17 cellular contexts compared by ENCODE assay signal in the genomic region with DNA sequence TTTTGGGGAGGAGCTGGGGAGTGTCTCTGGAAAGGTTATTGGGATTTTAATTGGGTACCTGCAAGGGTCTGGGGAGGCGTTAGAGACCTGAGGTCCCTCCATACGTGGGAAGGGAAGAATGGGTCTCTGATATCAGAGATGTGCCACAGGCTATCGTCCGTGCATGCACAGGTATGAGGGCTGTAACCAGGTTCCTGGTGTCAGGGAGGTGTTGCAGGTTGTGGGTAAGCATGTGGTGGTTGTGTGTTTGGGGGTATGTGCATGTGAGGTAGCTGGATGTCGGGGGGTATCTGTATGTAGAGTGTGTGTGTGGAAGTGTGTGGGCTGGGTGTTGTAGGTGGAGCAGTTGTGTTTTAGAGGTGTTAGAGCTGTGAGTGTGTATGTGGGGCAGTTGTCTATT. TPM values are rescaled to one million over a fixed set of nuclear protein-coding genes. Genes with fewer than 3 reads are reported as not detected.
DNase-seq lines count a peak whose midpoint lies in the region; ATAC-seq, FAIRE-seq and TF ChIP-seq lines count a peak whose summit lies in the region.
"Had no signal": no experiment of that assay in that cellular context is flagged by ENCODE, and none has a peak within 500 bp of the region (broad histone marks: within the 10 kb centered on the region; RNA-seq: fewer than 3 reads in every experiment).

No MANE protein-coding gene starts in this region.

- DNase-seq in HepG2 (ENCODE audit: low spot score) = no peak
- DNase-seq in right lobe of liver = no peak
- DNase-seq in central memory CD8-positive, alpha-beta T cell (ENCODE audit: low spot score in 2 of 2) = no peak
- DNase-seq in neuronal stem cell (ENCODE audit: low spot score) = no peak
- DNase-seq in vagina (ENCODE audit: extremely low spot score in 2 of 2) = no peak
- no peak for DNase-seq in activated CD4-positive, CD25-positive, alpha-beta regulatory T cell treated with anti-CD3 and anti-CD28 coated beads, Interleukin-2, amount 50 U/mL, for 72 hours
- no peak for DNase-seq in H9
- DNase-seq: activated naive CD4-positive, alpha-beta T cell treated with anti-CD3 and anti-CD28 coated beads, Interleukin-2, amount 50 U/mL, for 16 hours; cerebellar nuclear complex; mucosa of descending colon; NCI-H187; NCI-H510A treated with DMSO at 0.1 percent for 48 hours; posterior cingulate gyrus; stimulated activated CD4-positive, alpha-beta T cell treated with anti-CD3 and anti-CD28 coated beads, Interleukin-1b, Interleukin-23, amount 100 ng/mL, for 48 hours; transverse colon had no signal

- BruUV-seq in HepG2 (replicated peaks; lab: Mats Ljungman, UMichigan) = no TSS peak

- no peak overlapping the region for H4K5ac ChIP-seq in H9 (ENCODE audit: insufficient read length, low read depth, low read length)

- H3K23ac ChIP-seq in neuronal stem cell (ENCODE audit: low read depth, low read length, poor library complexity) (peak overlapping the region; percentile 1), H9 (ENCODE audit: insufficient read length, low read depth, low read length) (no peak overlapping the region)

- no peak overlapping the region for H2BK15ac ChIP-seq in neuronal stem cell (ENCODE audit: low read length)
- H2BK15ac ChIP-seq in H9 (ENCODE audit: low read depth, low read length) = no peak overlapping the region

- no peak overlapping the region for H3K4me3 ChIP-seq in HepG2 (replicated peaks in 1 of 3; ENCODE audit: insufficient read depth in 1 of 3, low read depth in 2 of 3, low read length in 3 of 3)
- H3K4me3 ChIP-seq in right lobe of liver = no peak overlapping the region
- H3K4me3 ChIP-seq in neuronal stem cell (ENCODE audit: low read length in 2 of 2) = no peak overlapping the region
- no peak overlapping the region for H3K4me3 ChIP-seq in vagina
- H3K4me3 ChIP-seq: mucosa of descending colon, transverse colon had no signal

- H3K27ac Mint-ChIP-seq in central memory CD8-positive, alpha-beta T cell (ENCODE audit: low read depth) = no peak overlapping the region
- H3K27ac Mint-ChIP-seq in H9 = no peak overlapping the region

- no peaks in the 10 kb centered on the region for H3K9me3 ChIP-seq in HepG2 (ENCODE audit: low read length)
- no peaks in the 10 kb centered on the region for H3K9me3 ChIP-seq in right lobe of liver
- H3K9me3 ChIP-seq in neuronal stem cell (replicated peaks in 1 of 2; ENCODE audit: control insufficient read depth in 2 of 2, insufficient read depth in 1 of 2, low read depth in 1 of 2, low read length in 2 of 2) = no peaks in the 10 kb centered on the region
- no peaks in the 10 kb centered on the region for H3K9me3 ChIP-seq in vagina
- no peaks in the 10 kb centered on the region for H3K9me3 ChIP-seq in H9 (ENCODE audit: control insufficient read depth, low read depth, low read length)
- H3K9me3 ChIP-seq: mucosa of descending colon, transverse colon had no signal

- WGBS in HepG2 (ENCODE audit: low lambda C conversion rate) = 97% methylated on average over 5 of the region's 5 CpGs
- 58% methylated on average over 4 of the region's 5 CpGs for WGBS in right lobe of liver (ENCODE audit: insufficient coverage, low coverage, low lambda C conversion rate, missing lambda C conversion rate)
- no CpG with 5 or more reads among the region's 5 CpGs for WGBS in neuronal stem cell (ENCODE audit: extremely low coverage in 2 of 2, insufficient read length in 2 of 2, insufficient replicate concordance in 1 of 2), 2 donors
- no CpG with 5 or more reads among the region's 5 CpGs for WGBS in H9 (ENCODE audit: extremely low coverage, insufficient read length, low lambda C conversion rate)

- no peak overlapping the region for H2BK20ac ChIP-seq in H9 (ENCODE audit: low read depth, low read length, poor library complexity, severe bottlenecking)

- no peaks in the 10 kb centered on the region for H3K23me2 ChIP-seq in H9 (ENCODE audit: insufficient read length, low read depth, low read length, poor library complexity, severe bottlenecking)

- TF ChIP-seq EP300 in HepG2 (IDR thresholded peaks at IDR 0.05; ENCODE audit: low read depth in 2 of 2, low read length in 2 of 2) (no peak), HepG2 (CRISPR knock-in tag; IDR thresholded peaks at IDR 0.05; ENCODE audit: borderline replicate concordance) (no peak)

- no peak overlapping the region for H3K18ac ChIP-seq in neuronal stem cell (ENCODE audit: low read length)
- no peak overlapping the region for H3K18ac ChIP-seq in H9 (ENCODE audit: insufficient read length, low read depth, low read length)

- peak overlapping the region; percentile 12 for H2AK5ac ChIP-seq in neuronal stem cell (ENCODE audit: low read depth, low read length)
- no peak overlapping the region for H2AK5ac ChIP-seq in H9 (ENCODE audit: insufficient read length, low read length)

- H3K4me3 Mint-ChIP-seq in central memory CD8-positive, alpha-beta T cell = no peak overlapping the region
- H3K4me3 Mint-ChIP-seq in H9 = no peak overlapping the region

- POLR2A ChIA-PET in HepG2 (lab: Yijun Ruan, JAX) = no interaction called here

- TF ChIP-seq POLR2A in HepG2 (IDR thresholded peaks at IDR 0.05; ENCODE audit: insufficient read depth in 1 of 2, low read depth in 2 of 2, low read length in 2 of 2) (no peak), right lobe of liver (IDR thresholded peaks at IDR 0.05) (no peak), vagina (IDR thresholded peaks at IDR 0.05) (no peak)

- H2BK120ac ChIP-seq in neuronal stem cell (ENCODE audit: low read depth, low read length) (no peak overlapping the region), H9 (ENCODE audit: low read depth, low read length, poor library complexity, severe bottlenecking) (no peak overlapping the region)

- H3K27me3 ChIP-seq in HepG2 (ENCODE audit: control insufficient read depth in 1 of 2, insufficient read depth in 2 of 2, low read length in 2 of 2) (no peaks in the 10 kb centered on the region), right lobe of liver (no peaks in the 10 kb centered on the region), neuronal stem cell (ENCODE audit: control insufficient read depth in 3 of 3, insufficient read depth in 3 of 3, low read depth in 1 of 3, low read length in 3 of 3) (no peaks in the 10 kb centered on the region), vagina (no peaks in the 10 kb centered on the region), H9 (ENCODE audit: insufficient read depth, low read length) (no peaks in the 10 kb centered on the region)
- H3K27me3 ChIP-seq: transverse colon had no signal

- TF ChIP-seq CTCF in HepG2 (CRISPR knock-in tag; IDR thresholded peaks at IDR 0.05) (no peak), right lobe of liver (IDR thresholded peaks at IDR 0.05) (no peak), vagina (IDR thresholded peaks at IDR 0.05) (no peak), H9 (conservative IDR thresholded peaks at IDR 0.05) (no peak)

- TF ChIP-seq RAD21 in HepG2 (CRISPR knock-in tag; IDR thresholded peaks at IDR 0.05) = no peak

- no peak overlapping the region for H4K8ac ChIP-seq in neuronal stem cell (ENCODE audit: low read depth, low read length)
- H4K8ac ChIP-seq in H9 (replicated peaks; ENCODE audit: insufficient read length, low read depth, low read length) = no peak overlapping the region

- no peak overlapping the region for H3K27ac ChIP-seq in HepG2 (ENCODE audit: extremely low read length, insufficient read depth, low read length)
- no peak overlapping the region for H3K27ac ChIP-seq in right lobe of liver
- H3K27ac ChIP-seq in neuronal stem cell (replicated peaks; ENCODE audit: low read length) = peak overlapping the region; percentile 20
- peak overlapping the region; percentile 97 for H3K27ac ChIP-seq in vagina
- no peak overlapping the region for H3K27ac ChIP-seq in H9 (ENCODE audit: insufficient read length, low read depth, low read length)

- H3K4me1 Mint-ChIP-seq in central memory CD8-positive, alpha-beta T cell = peaks cover 15% of the 10 kb centered on the region
- peaks cover 32 to 36% of the 10 kb centered on the region in 2 experiments for H3K4me1 Mint-ChIP-seq in H9

- H3K4me1 ChIP-seq in HepG2 (ENCODE audit: insufficient read depth, low read length) = peaks cover 51% of the 10 kb centered on the region
- H3K4me1 ChIP-seq in right lobe of liver = peaks cover 0 to 4% (median 0%) of the 10 kb centered on the region in 4 donors
- peaks cover 85 to 97% of the 10 kb centered on the region in 2 donors for H3K4me1 ChIP-seq in neuronal stem cell (ENCODE audit: control insufficient read depth in 2 of 2, insufficient read depth in 1 of 2, low read depth in 1 of 2, low read length in 2 of 2)
- peaks cover 100% of the 10 kb centered on the region for H3K4me1 ChIP-seq in vagina
- peaks cover 24% of the 10 kb centered on the region for H3K4me1 ChIP-seq in H9 (ENCODE audit: insufficient read depth, low read length)

- H3K36me3 ChIP-seq in HepG2 (replicated peaks in 1 of 2; ENCODE audit: control insufficient read depth in 1 of 2, insufficient read depth in 2 of 2, low read length in 2 of 2) (peaks cover 0 to 3% of the 10 kb centered on the region in 2 experiments; a peak in 2 of 5 replicates), right lobe of liver (no peaks in the 10 kb centered on the region), neuronal stem cell (replicated peaks in 1 of 2; ENCODE audit: control insufficient read depth in 2 of 2, insufficient read depth in 2 of 2, low read length in 2 of 2) (peaks cover 2 to 35% of the 10 kb centered on the region in 2 donors), vagina (no peaks in the 10 kb centered on the region)
- H3K36me3 ChIP-seq: transverse colon had no signal

- H4K91ac ChIP-seq in neuronal stem cell (ENCODE audit: low read depth, low read length, poor library complexity) (no peak overlapping the region), H9 (ENCODE audit: insufficient read length, low read depth, low read length) (no peak overlapping the region)

- intact Hi-C loops in HepG2 (cut with micrococcal nuclease; ENCODE audit: unreplicated experiment) = no loop called here
- intact Hi-C loops in right lobe of liver (cut with DNase I) = loop anchor here (5.0 to 10.0 kb wide), 2 partner anchors 38 to 191 kb away; no protein-coding TSS in a partner anchor
- intact Hi-C loops in vagina (cut with DNase I) = no loop called here

- no peak for ATAC-seq in HepG2
- no peak for ATAC-seq in right lobe of liver
- ATAC-seq in central memory CD8-positive, alpha-beta T cell (replicated peaks; ENCODE audit: extremely low read depth, poor library complexity, severe bottlenecking) = peak; percentile 45
- no peak for ATAC-seq in GM18519 (IDR thresholded peaks at IDR 0.05; ENCODE audit: low FRiP score, unreplicated experiment)
- ATAC-seq: mucosa of descending colon had no signal

- FAIRE-seq in HepG2 (lab: Jason Lieb, UNC) = no peak
- FAIRE-seq: endothelial cell of umbilical vein had no signal

- no peaks in the 10 kb centered on the region for H3K36me3 Mint-ChIP-seq in central memory CD8-positive, alpha-beta T cell (ENCODE audit: insufficient read depth)
- H3K36me3 Mint-ChIP-seq in H9 (ENCODE audit: insufficient read depth in 1 of 3, low read depth in 3 of 3) = no peaks in the 10 kb centered on the region

- H3K4ac ChIP-seq in neuronal stem cell (ENCODE audit: low read length) (no peak overlapping the region), H9 (ENCODE audit: low read depth, low read length) (no peak overlapping the region)

- H3K14ac ChIP-seq in neuronal stem cell (ENCODE audit: low read length) (no peak overlapping the region), H9 (ENCODE audit: insufficient read depth, low read length) (no peak overlapping the region)

- CTCF ChIA-PET in HepG2 (lab: Yijun Ruan, JAX; ENCODE audit: low intra/inter-chr PET ratio, low total read pairs) = no interaction called here

- H3K79me1 ChIP-seq in neuronal stem cell (ENCODE audit: low read depth, low read length) = peaks cover 55% of the 10 kb centered on the region
- H3K79me1 ChIP-seq in H9 (ENCODE audit: insufficient read depth, low read depth, low read length, poor library complexity, severe bottlenecking) = no peaks in the 10 kb centered on the region

- in situ Hi-C loops in HepG2 (cut with HindIII; ENCODE audit: extremely low pct_ligation_motif_present, low pct_unique_long_range_greater_than_20kb) = no loop called here

- peaks cover 27% of the 10 kb centered on the region; the same call in 1 of the 2 replicates for H4K20me1 ChIP-seq in HepG2 (ENCODE audit: insufficient read depth, low read length)
- H4K20me1 ChIP-seq in H9 (ENCODE audit: control insufficient read depth, insufficient read depth, insufficient read length) = peaks cover 6% of the 10 kb centered on the region

- H3K9me3 Mint-ChIP-seq in central memory CD8-positive, alpha-beta T cell = no peaks in the 10 kb centered on the region
- H3K9me3 Mint-ChIP-seq in H9 = no peaks in the 10 kb centered on the region

- H2AFZ ChIP-seq in HepG2 (ENCODE audit: low read length) (no peak overlapping the region), neuronal stem cell (ENCODE audit: low read length) (no peak overlapping the region), H9 (ENCODE audit: low read length) (no peak overlapping the region)

- H2BK5ac ChIP-seq in neuronal stem cell (ENCODE audit: low read length) (no peak overlapping the region), H9 (ENCODE audit: insufficient read length, low read length) (no peak overlapping the region)

- H3K9ac ChIP-seq in HepG2 (ENCODE audit: insufficient read depth, low read depth, low read length) (no peak overlapping the region), neuronal stem cell (ENCODE audit: low read depth, low read length, poor library complexity) (no peak overlapping the region), H9 (ENCODE audit: extremely low read depth, insufficient read length, low read length) (no peak overlapping the region)

- H3K56ac ChIP-seq in H9 (ENCODE audit: insufficient read length, low read depth, low read length) = no peak overlapping the region

- H3K27me3 Mint-ChIP-seq in central memory CD8-positive, alpha-beta T cell = no peaks in the 10 kb centered on the region
- no peaks in the 10 kb centered on the region for H3K27me3 Mint-ChIP-seq in H9 (ENCODE audit: low read depth)

- H3T11ph ChIP-seq in H9 (ENCODE audit: low read length) = no peak overlapping the region

- H2BK12ac ChIP-seq in neuronal stem cell (ENCODE audit: low read length) = no peak overlapping the region
- no peak overlapping the region for H2BK12ac ChIP-seq in H9 (ENCODE audit: insufficient read length, low read depth, low read length)

- peaks cover 37% of the 10 kb centered on the region for H3K79me2 ChIP-seq in HepG2 (ENCODE audit: insufficient read depth, low read length)
- peaks cover 16% of the 10 kb centered on the region; the same call in 1 of the 2 replicates for H3K79me2 ChIP-seq in H9 (ENCODE audit: insufficient read depth, low read length)

- H3K4me2 ChIP-seq in HepG2 (ENCODE audit: low read depth, low read length) (no peak overlapping the region), neuronal stem cell (ENCODE audit: insufficient read depth, low read length, poor library complexity, severe bottlenecking) (no peak overlapping the region), H9 (ENCODE audit: insufficient read depth, insufficient read length, low read length) (no peak overlapping the region)

RNA-seq across cellular contexts. Expression of gene AHDC1, which starts 8.3 kb away (rescaled TPM):
- total RNA-seq in HepG2 (2016; rRNA removed; fragmentation: Illumina TruSeq; extraction: Trizol) = 2.6 and 2.7 TPM in 2 replicates
- total RNA-seq in HepG2 (2016; cell fraction: cytosol; rRNA removed; fragmentation: Illumina TruSeq; extraction: Trizol; ENCODE audit: low read depth) = 1.9 and 2.6 TPM in 2 replicates
- 3.1 and 3.5 TPM in 2 replicates for total RNA-seq in HepG2 (2016; cell fraction: insoluble cytoplasmic fraction; rRNA removed; fragmentation: Illumina TruSeq; extraction: Trizol)
- total RNA-seq in HepG2 (2016; cell fraction: membrane; rRNA removed; fragmentation: Illumina TruSeq; extraction: Trizol) = 1.6 and 2.4 TPM in 2 replicates
- 3.0 and 6.6 TPM in 2 replicates for total RNA-seq in HepG2 (2016; cell fraction: nucleus; rRNA removed; fragmentation: Illumina TruSeq; extraction: Trizol)
- polyA plus RNA-seq in HepG2 (2011; rRNA removed) = 1.0 and 1.2 TPM in 2 replicates
- polyA plus RNA-seq in HepG2 (2011; cell fraction: cytosol; rRNA removed) = 0.52 and 0.72 TPM in 2 replicates
- polyA plus RNA-seq in HepG2 (2011; cell fraction: nucleus; rRNA removed) = 7.0 and 8.3 TPM in 2 replicates
- 4.7 and 7.3 TPM in 2 replicates for polyA plus RNA-seq in HepG2 (2012)
- 0.24 and 0.35 TPM in 2 replicates for polyA plus RNA-seq in HepG2 (2016; cell fraction: cytosol; fragmentation: Illumina TruSeq; extraction: Trizol; ENCODE audit: low read depth)
- 3.9 and 4.0 TPM in 2 replicates for polyA plus RNA-seq in HepG2 (2016; cell fraction: insoluble cytoplasmic fraction; fragmentation: Illumina TruSeq; extraction: Trizol; ENCODE audit: low read depth)
- 0.32 and 0.57 TPM in 2 replicates for polyA plus RNA-seq in HepG2 (2016; cell fraction: membrane; fragmentation: Illumina TruSeq; extraction: Trizol; ENCODE audit: low read depth)
- 12.2 and 16.8 TPM in 2 replicates for polyA plus RNA-seq in HepG2 (2016; cell fraction: nucleus; fragmentation: Illumina TruSeq; extraction: Trizol; ENCODE audit: insufficient read depth, low read depth)
- 3.1 and 6.5 TPM in 2 replicates for polyA minus RNA-seq in HepG2 (2011; rRNA and poly(A)+ RNA removed; ENCODE audit: low replicate concordance)
- 3.1 and 3.7 TPM in 2 replicates for polyA minus RNA-seq in HepG2 (2011; cell fraction: cytosol; rRNA and poly(A)+ RNA removed)
- 5.1 and 5.3 TPM in 2 replicates for polyA minus RNA-seq in HepG2 (2011; cell fraction: nucleus; rRNA and poly(A)+ RNA removed)
- total RNA-seq in right lobe of liver = 10 to 100 TPM in 3 of 6 experiments, 1 to 10 TPM in 3; 5.5 to 21.3 (median 10.9) TPM
- 22.9 TPM for polyA plus RNA-seq in neuronal stem cell (2013, experiment 1 of 2)
- 22.9 TPM for polyA plus RNA-seq in neuronal stem cell (2013, experiment 2 of 2)
- 62.4 TPM for total RNA-seq in vagina
- 23.7 and 29.4 TPM in 2 replicates for total RNA-seq in H9 (2021)

RNA-seq across cellular contexts. Expression of gene FGR, which starts 39.4 kb away (rescaled TPM):
- total RNA-seq in HepG2 (2016; rRNA removed; fragmentation: Illumina TruSeq; extraction: Trizol) (not detected in 2 replicates), right lobe of liver (1 to 10 TPM; 2.5 to 10.0 (median 6.3) TPM), vagina (18.4 TPM), H9 (2021) (0.15 TPM in 1 of 2 replicates, not detected in the other)
- total RNA-seq in HepG2 (2016; cell fraction: cytosol; rRNA removed; fragmentation: Illumina TruSeq; extraction: Trizol; ENCODE audit: low read depth) = not detected in 2 replicates
- not detected in 2 replicates for total RNA-seq in HepG2 (2016; cell fraction: insoluble cytoplasmic fraction; rRNA removed; fragmentation: Illumina TruSeq; extraction: Trizol)
- not detected in 2 replicates for total RNA-seq in HepG2 (2016; cell fraction: membrane; rRNA removed; fragmentation: Illumina TruSeq; extraction: Trizol)
- total RNA-seq in HepG2 (2016; cell fraction: nucleus; rRNA removed; fragmentation: Illumina TruSeq; extraction: Trizol) = not detected in 2 replicates
- 0.04 TPM in 1 of 2 replicates, not detected in the other for polyA plus RNA-seq in HepG2 (2011; rRNA removed)
- 0.01 and 0.04 TPM in 2 replicates for polyA plus RNA-seq in HepG2 (2011; cell fraction: cytosol; rRNA removed)
- 0.14 and 0.33 TPM in 2 replicates for polyA plus RNA-seq in HepG2 (2011; cell fraction: nucleus; rRNA removed)
- not detected in 2 replicates for polyA plus RNA-seq in HepG2 (2012)
- polyA plus RNA-seq in HepG2 (2016; cell fraction: cytosol; fragmentation: Illumina TruSeq; extraction: Trizol; ENCODE audit: low read depth) = not detected in 2 replicates
- not detected in 2 replicates for polyA plus RNA-seq in HepG2 (2016; cell fraction: insoluble cytoplasmic fraction; fragmentation: Illumina TruSeq; extraction: Trizol; ENCODE audit: low read depth)
- polyA plus RNA-seq in HepG2 (2016; cell fraction: membrane; fragmentation: Illumina TruSeq; extraction: Trizol; ENCODE audit: low read depth) = not detected in 2 replicates
- polyA plus RNA-seq in HepG2 (2016; cell fraction: nucleus; fragmentation: Illumina TruSeq; extraction: Trizol; ENCODE audit: insufficient read depth, low read depth) = not detected in 2 replicates
- 0.33 TPM in 1 of 2 replicates, not detected in the other for polyA minus RNA-seq in HepG2 (2011; rRNA and poly(A)+ RNA removed; ENCODE audit: low replicate concordance)
- not detected in 2 replicates for polyA minus RNA-seq in HepG2 (2011; cell fraction: cytosol; rRNA and poly(A)+ RNA removed)
- not detected in 2 replicates for polyA minus RNA-seq in HepG2 (2011; cell fraction: nucleus; rRNA and poly(A)+ RNA removed)
- 0.03 TPM for polyA plus RNA-seq in neuronal stem cell (2013, experiment 1 of 2)
- polyA plus RNA-seq in neuronal stem cell (2013, experiment 2 of 2) = 0.01 TPM
- total RNA-seq: endothelial cell of umbilical vein had no signal

Comparison
In these comparisons a context has a peak if more than half of its experiments do, and no peak if none do; other contexts are left out.
1. intact Hi-C loops: an anchor here in right lobe of liver (5.0 to 10.0 kb wide); none called in HepG2 and vagina.
2. H3K27ac ChIP-seq: peak in neuronal stem cell (single experiment) and vagina (single experiment); none in HepG2 (single experiment), right lobe of liver (0 of 3) and H9 (single experiment).